29 cellular contexts compared by ENCODE assay signal in genomic region chr2:240873098-240873788, GRCh38. TPM values are rescaled to one million over a fixed set of nuclear protein-coding genes. Genes with fewer than 3 reads are reported as not detected.
"Had no signal": no experiment of that assay in that cellular context is flagged by ENCODE, and none has a peak within 500 bp of the region (broad histone marks: within the 10 kb centered on the region; RNA-seq: fewer than 3 reads in every experiment).

No MANE protein-coding gene starts in this region.

- H3K27me3 Mint-ChIP-seq: dendritic cell treated with granulocyte-macrophage colony-stimulating factor and Interleukin-4, amounts not matched to agents 40 ng/mL and 50 ng/mL, for 4 days; naive thymus-derived CD4-positive, alpha-beta T cell; type B pancreatic cell had no signal

- H3K9me3 ChIP-seq: adrenal gland, gastrocnemius medialis, ovary, sigmoid colon, testis had no signal

- H3K9me3 Mint-ChIP-seq: activated naive CD4-positive, alpha-beta T cell treated with anti-CD3 and anti-CD28 coated beads, Interleukin-2, amount 50 U/mL, for 72 hours; dendritic cell treated with granulocyte-macrophage colony-stimulating factor and Interleukin-4, amounts not matched to agents 40 ng/mL and 50 ng/mL, for 4 days; naive thymus-derived CD4-positive, alpha-beta T cell; neural progenitor cell; stimulated activated memory B cell treated with anti-CD40 and anti-IgM and Interleukin-4, amounts not matched to agents 10 μg/mL and 1 μg/mL and 100 μg/mL, for 72 hours; type B pancreatic cell had no signal

- H3K36me3 ChIP-seq: adrenal gland, gastrocnemius medialis, neural progenitor cell, ovary, sigmoid colon had no signal

- H3K4me3 Mint-ChIP-seq: dendritic cell treated with granulocyte-macrophage colony-stimulating factor and Interleukin-4, amounts not matched to agents 40 ng/mL and 50 ng/mL, for 4 days; naive thymus-derived CD4-positive, alpha-beta T cell; neural progenitor cell; stimulated activated memory B cell treated with anti-CD40 and anti-IgM and Interleukin-4, amounts not matched to agents 10 μg/mL and 1 μg/mL and 100 μg/mL, for 72 hours; type B pancreatic cell had no signal

- H3K27ac ChIP-seq: adrenal gland, gastrocnemius medialis, neural progenitor cell, ovary, sigmoid colon, testis had no signal

- DNase-seq: activated CD4-positive, alpha-beta T cell treated with anti-CD3 and anti-CD28 coated beads, Interleukin-2, amount 50 U/mL, for 1 hour; activated CD4-positive, CD25-positive, alpha-beta regulatory T cell treated with anti-CD3 and anti-CD28 coated beads, Interleukin-2, amount 50 U/mL, for 72 hours; activated CD8-positive, alpha-beta memory T cell treated with anti-CD3 and anti-CD28 coated beads for 24 hours; activated CD8-positive, alpha-beta memory T cell treated with anti-CD3 and anti-CD28 coated beads, Interleukin-2, amount 50 U/mL, for 48 hours; activated gamma-delta T cell; activated T-cell treated with anti-CD3 and anti-CD28 coated beads, Interleukin-2, amount 50 U/mL, for 48 hours; effector CD8-positive, alpha-beta T cell; head of caudate nucleus; left ventricle myocardium superior; mesendoderm; naive thymus-derived CD4-positive, alpha-beta T cell; sigmoid colon; stimulated activated CD4-positive, alpha-beta T cell treated with anti-CD3 and anti-CD28 coated beads, Interleukin-4, amount 100 ng/mL, for 4 hours; T-helper 1 cell; T-helper 9 cell; testis had no signal

- H3K36me3 Mint-ChIP-seq: activated naive CD4-positive, alpha-beta T cell treated with anti-CD3 and anti-CD28 coated beads, Interleukin-2, amount 50 U/mL, for 72 hours; naive thymus-derived CD4-positive, alpha-beta T cell; neural progenitor cell; stimulated activated memory B cell treated with anti-CD40 and anti-IgM and Interleukin-4, amounts not matched to agents 10 μg/mL and 1 μg/mL and 100 μg/mL, for 72 hours; type B pancreatic cell had no signal

- H3K4me1 ChIP-seq: adrenal gland, gastrocnemius medialis, neural progenitor cell, sigmoid colon had no signal

- H3K27ac Mint-ChIP-seq: activated naive CD4-positive, alpha-beta T cell treated with anti-CD3 and anti-CD28 coated beads, Interleukin-2, amount 50 U/mL, for 72 hours; dendritic cell treated with granulocyte-macrophage colony-stimulating factor and Interleukin-4, amounts not matched to agents 40 ng/mL and 50 ng/mL, for 4 days; naive thymus-derived CD4-positive, alpha-beta T cell; neural progenitor cell; stimulated activated memory B cell treated with anti-CD40 and anti-IgM and Interleukin-4, amounts not matched to agents 10 μg/mL and 1 μg/mL and 100 μg/mL, for 72 hours; type B pancreatic cell had no signal

- H3K27me3 ChIP-seq: adrenal gland, gastrocnemius medialis, neural progenitor cell, ovary, testis had no signal

- ATAC-seq: activated naive CD4-positive, alpha-beta T cell treated with anti-CD3 and anti-CD28 coated beads, Interleukin-2, amount 50 U/mL, for 72 hours; esophagus mucosa; gastrocnemius medialis; left ventricle myocardium superior; naive thymus-derived CD4-positive, alpha-beta T cell; stimulated activated memory B cell treated with anti-CD40 and anti-IgM and Interleukin-4, amounts not matched to agents 10 μg/mL and 1 μg/mL and 100 μg/mL, for 72 hours had no signal

- H3K4me3 ChIP-seq: adrenal gland, gastrocnemius medialis, neural progenitor cell, ovary, sigmoid colon, testis had no signal

- H3K4me1 Mint-ChIP-seq: naive thymus-derived CD4-positive, alpha-beta T cell; stimulated activated memory B cell treated with anti-CD40 and anti-IgM and Interleukin-4, amounts not matched to agents 10 μg/mL and 1 μg/mL and 100 μg/mL, for 72 hours had no signal

RNA-seq across cellular contexts. Expression of gene AGXT, which starts 4.6 kb away (rescaled TPM):
- total RNA-seq: activated naive CD4-positive, alpha-beta T cell treated with anti-CD3 and anti-CD28 coated beads, Interleukin-2, amount 50 U/mL, for 72 hours; bronchial epithelial cell; cerebellum; esophagus mucosa; naive thymus-derived CD4-positive, alpha-beta T cell; pulmonary artery endothelial cell; sigmoid colon had no signal

RNA-seq across cellular contexts. Expression of gene MAB21L4, which starts 22.7 kb away (rescaled TPM):
- total RNA-seq: activated naive CD4-positive, alpha-beta T cell treated with anti-CD3 and anti-CD28 coated beads, Interleukin-2, amount 50 U/mL, for 72 hours; adrenal gland; cerebellum; gastrocnemius medialis; left ventricle myocardium superior; naive thymus-derived CD4-positive, alpha-beta T cell; pulmonary artery endothelial cell; sigmoid colon; testis had no signal

RNA-seq across cellular contexts. Expression of gene CROCC2, which starts 32.9 kb away (rescaled TPM):
- total RNA-seq: activated naive CD4-positive, alpha-beta T cell treated with anti-CD3 and anti-CD28 coated beads, Interleukin-2, amount 50 U/mL, for 72 hours; bronchial epithelial cell; cerebellum; kidney epithelial cell; left ventricle myocardium superior; pulmonary artery endothelial cell; sigmoid colon had no signal

RNA-seq across cellular contexts. Expression of gene KIF1A, which starts 53.2 kb away (rescaled TPM):
- total RNA-seq: bronchial epithelial cell had no signal
